15 cellular contexts compared by ENCODE assay signal in genomic region chr15:40118473-40118872, GRCh38. TPM values are rescaled to one million over a fixed set of nuclear protein-coding genes. Genes with fewer than 3 reads are reported as not detected.
"Had no signal": no experiment of that assay in that cellular context is flagged by ENCODE, and none has a peak within 500 bp of the region (broad histone marks: within the 10 kb centered on the region; RNA-seq: fewer than 3 reads in every experiment).

No MANE protein-coding gene starts in this region.

- H3K4me3 ChIP-seq: ascending aorta, lower lobe of right lung, right lobe of liver, spleen, upper lobe of left lung had no signal

- H3K4me1 ChIP-seq: ascending aorta, right lobe of liver had no signal

- H3K27ac ChIP-seq: ascending aorta, lower lobe of right lung, right lobe of liver, spleen, upper lobe of left lung had no signal

- ATAC-seq: lower lobe of right lung; naive thymus-derived CD8-positive, alpha-beta T cell; right lobe of liver; SK-N-SH treated with all-trans-retinoic acid at 6 μM for 48 hours had no signal

- H3K27me3 ChIP-seq: ascending aorta, right lobe of liver, spleen, upper lobe of left lung had no signal

- H3K36me3 Mint-ChIP-seq: naive thymus-derived CD8-positive, alpha-beta T cell had no signal

- H3K27ac Mint-ChIP-seq: naive thymus-derived CD8-positive, alpha-beta T cell; progenitor cell of endocrine pancreas had no signal

- DNase-seq: activated CD4-positive, alpha-beta T cell treated with anti-CD3 and anti-CD28 coated beads, Interleukin-2, amount 50 U/mL, for 1 hour; activated CD4-positive, CD25-positive, alpha-beta regulatory T cell; activated naive CD4-positive, alpha-beta T cell; effector CD4-positive, alpha-beta T cell; hypothalamus; lower lobe of right lung; naive thymus-derived CD8-positive, alpha-beta T cell; right lobe of liver; spleen; stimulated activated CD4-positive, alpha-beta T cell treated with anti-CD3 and anti-CD28 coated beads, Interleukin-1b, Interleukin-23, amount 100 ng/mL, for 48 hours; stimulated activated naive CD4-positive, alpha-beta T cell treated with Interleukin-2 at 50 U/mL for 16 hours; upper lobe of left lung had no signal

- H3K36me3 ChIP-seq: ascending aorta, lower lobe of right lung, right lobe of liver, spleen, upper lobe of left lung had no signal

- H3K9me3 ChIP-seq: ascending aorta, lower lobe of right lung, right lobe of liver, spleen, upper lobe of left lung had no signal

- H3K9me3 Mint-ChIP-seq: naive thymus-derived CD8-positive, alpha-beta T cell had no signal

- H3K4me3 Mint-ChIP-seq: naive thymus-derived CD8-positive, alpha-beta T cell had no signal

- H3K27me3 Mint-ChIP-seq: progenitor cell of endocrine pancreas had no signal

RNA-seq across cellular contexts. Expression of gene BUB1B, which starts 42.4 kb away (rescaled TPM):
- total RNA-seq: ascending aorta had no signal
